24 cellular contexts compared by ENCODE assay signal in genomic region chr6:111831408-111831807, GRCh38.
"Had no signal": no experiment of that assay in that cellular context is flagged by ENCODE, and none has a peak within 500 bp of the region (broad histone marks: within the 10 kb centered on the region; RNA-seq: fewer than 3 reads in every experiment).

No MANE protein-coding gene starts in this region.

- H3K4me3 Mint-ChIP-seq: natural killer cell treated with Interleukin-12 subunit alpha and Interleukin-12 subunit beta and Interleukin-15 and Interleukin-18, amount 100 ng/mL, for 72 hours; neural progenitor cell had no signal

- H3K27ac ChIP-seq: epithelial cell of prostate, esophagus muscularis mucosa, gastrocnemius medialis, left ventricle myocardium inferior, neural progenitor cell, ovary, testis, tibial nerve, upper lobe of right lung, vagina had no signal

- H3K9me3 Mint-ChIP-seq: natural killer cell treated with Interleukin-12 subunit alpha and Interleukin-12 subunit beta and Interleukin-15 and Interleukin-18, amount 100 ng/mL, for 72 hours; neural progenitor cell had no signal

- H3K9me3 ChIP-seq: esophagus muscularis mucosa, gastrocnemius medialis, left ventricle myocardium inferior, ovary, testis, tibial nerve, upper lobe of right lung, vagina had no signal

- H3K36me3 ChIP-seq: esophagus muscularis mucosa, gastrocnemius medialis, left ventricle myocardium inferior, neural progenitor cell, ovary, tibial nerve, upper lobe of right lung, vagina had no signal

- H3K4me3 ChIP-seq: esophagus muscularis mucosa, gastrocnemius medialis, left ventricle myocardium inferior, lung, neural progenitor cell, ovary, testis, tibial nerve, upper lobe of right lung, vagina had no signal

- H3K27me3 ChIP-seq: esophagus muscularis mucosa, gastrocnemius medialis, neural progenitor cell, ovary, testis, tibial nerve, upper lobe of right lung, vagina had no signal

- H3K27me3 Mint-ChIP-seq: natural killer cell treated with Interleukin-12 subunit alpha and Interleukin-12 subunit beta and Interleukin-15 and Interleukin-18, amount 100 ng/mL, for 72 hours; progenitor cell of endocrine pancreas had no signal

- H3K4me1 ChIP-seq: gastrocnemius medialis, testis had no signal

- DNase-seq: effector memory CD4-positive, alpha-beta T cell; gastrocnemius medialis; glutamatergic neuron; kidney; left cardiac atrium; left ventricle myocardium inferior; mesenchymal stem cell; midbrain; nucleus accumbens; ovary; right cardiac atrium; small intestine; stimulated activated CD4-positive, alpha-beta T cell treated with anti-CD3 and anti-CD28 coated beads, Interleukin-2, amount 100 ng/mL, for 48 hours; stimulated activated naive CD8-positive, alpha-beta T cell treated with anti-CD3 and anti-CD28 coated beads, Interleukin-15, Interleukin-2, amounts not matched to agents 100 U/mL and 50 U/mL, for 24 hours; testis; upper lobe of right lung had no signal

- H3K27ac Mint-ChIP-seq: neural progenitor cell, progenitor cell of endocrine pancreas had no signal

- ATAC-seq: gastrocnemius medialis; left cardiac atrium; natural killer cell treated with Interleukin-12 subunit alpha and Interleukin-12 subunit beta and Interleukin-15 and Interleukin-18, amount 100 ng/mL, for 72 hours; right cardiac atrium; stimulated activated naive CD8-positive, alpha-beta T cell treated with anti-CD3 and anti-CD28 coated beads, Interleukin-15, Interleukin-2, amounts not matched to agents 100 U/mL and 50 U/mL, for 24 hours; upper lobe of right lung had no signal
